Comparison of ENCODE assay signal across 8 cellular contexts in the genomic region with DNA sequence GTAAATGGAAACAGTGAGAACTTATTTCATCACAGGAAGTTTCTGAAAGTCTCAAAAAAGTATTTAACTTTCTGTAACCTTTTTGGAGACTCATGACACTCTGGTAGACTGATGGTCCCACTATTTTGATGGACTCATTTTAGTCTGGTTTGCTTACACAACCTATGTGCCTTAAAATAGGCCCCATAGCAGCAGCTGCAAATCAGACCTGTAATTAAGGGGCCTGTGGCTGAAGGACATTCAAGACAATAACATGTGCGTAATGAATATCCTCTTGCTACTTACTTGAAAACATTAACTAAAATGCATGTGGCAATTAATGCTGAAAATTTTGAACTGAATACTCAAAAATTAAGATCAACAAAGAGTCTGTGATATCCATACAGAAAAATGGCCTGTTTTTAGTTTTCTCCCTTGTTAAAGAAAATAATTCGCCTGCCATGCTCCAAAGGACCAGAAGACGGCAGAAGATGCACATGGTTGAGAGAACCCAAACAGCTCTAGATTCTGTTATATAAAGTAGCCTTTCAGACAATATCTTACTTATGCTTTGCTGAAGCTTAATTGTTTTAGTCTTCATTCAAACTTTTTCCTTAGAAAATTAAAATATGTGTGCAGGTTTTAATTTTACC.
A peak's percentile ranks its signal among the peaks of the same experiment; 100 is the strongest.
DNase-seq lines count a peak whose midpoint lies in the region; ATAC-seq, FAIRE-seq and TF ChIP-seq lines count a peak whose summit lies in the region.

No MANE protein-coding gene starts in this region.

- no peaks in the 10 kb centered on the region for H3K36me3 Mint-ChIP-seq in activated naive CD4-positive, alpha-beta T cell treated with anti-CD3 and anti-CD28 coated beads, Interleukin-2, amount 10 ng/mL, durations not matched to agents 7 days and 5 days

- WGBS in body of pancreas, 2 donors = 63 to 68% methylated on average over 3 of the region's 3 CpGs
- 27% methylated on average over 3 of the region's 3 CpGs for WGBS in HepG2 (ENCODE audit: low lambda C conversion rate)
- 49 to 56% (median 53%) methylated on average over 3 of the region's 3 CpGs for WGBS in psoas muscle, 3 donors

- H3K4me1 Mint-ChIP-seq in activated naive CD4-positive, alpha-beta T cell treated with anti-CD3 and anti-CD28 coated beads, Interleukin-2, amount 10 ng/mL, durations not matched to agents 7 days and 5 days = no peaks in the 10 kb centered on the region

- DNase-seq in AG10803 (ENCODE audit: low read depth) (peak; percentile 52), KBM-7 (peak; percentile 12), body of pancreas (peak in 1 of 4 donors; percentile 9), HepG2 (ENCODE audit: low spot score) (no peak), psoas muscle (no peak)
- no peak for DNase-seq in activated CD8-positive, alpha-beta memory T cell treated with anti-CD3 and anti-CD28 coated beads for 24 hours
- DNase-seq in activated naive CD4-positive, alpha-beta T cell treated with anti-CD3 and anti-CD28 coated beads, Interleukin-2, amount 10 ng/mL, durations not matched to agents 7 days and 5 days = no peak

- TF ChIP-seq POLR2A in body of pancreas (IDR thresholded peaks at IDR 0.05) = no peak
- TF ChIP-seq POLR2A in HepG2 (IDR thresholded peaks at IDR 0.05; ENCODE audit: insufficient read depth in 1 of 2, low read depth in 2 of 2, low read length in 2 of 2) = no peak

- H3K9me3 ChIP-seq in body of pancreas (no peaks in the 10 kb centered on the region), HepG2 (ENCODE audit: low read length) (no peaks in the 10 kb centered on the region), psoas muscle (no peaks in the 10 kb centered on the region)

- H3K27me3 ChIP-seq in body of pancreas (no peaks in the 10 kb centered on the region), HepG2 (ENCODE audit: control insufficient read depth in 1 of 2, insufficient read depth in 2 of 2, low read length in 2 of 2) (no peaks in the 10 kb centered on the region), psoas muscle (ENCODE audit: insufficient read depth in 3 of 3, low read length in 2 of 3) (no peaks in the 10 kb centered on the region)

- H3K4me3 Mint-ChIP-seq in activated naive CD4-positive, alpha-beta T cell treated with anti-CD3 and anti-CD28 coated beads, Interleukin-2, amount 10 ng/mL, durations not matched to agents 7 days and 5 days = no peak overlapping the region

- no peaks in the 10 kb centered on the region for H3K79me2 ChIP-seq in HepG2 (ENCODE audit: insufficient read depth, low read length)

- H3K4me1 ChIP-seq in body of pancreas (no peaks in the 10 kb centered on the region), HepG2 (ENCODE audit: insufficient read depth, low read length) (no peaks in the 10 kb centered on the region), psoas muscle (no peaks in the 10 kb centered on the region)

- no peaks in the 10 kb centered on the region for H3K36me3 ChIP-seq in body of pancreas (replicated peaks in 1 of 2; ENCODE audit: insufficient read depth in 1 of 2, low read depth in 2 of 2)
- no peaks in the 10 kb centered on the region for H3K36me3 ChIP-seq in HepG2 (replicated peaks in 1 of 2; ENCODE audit: control insufficient read depth in 1 of 2, insufficient read depth in 2 of 2, low read length in 2 of 2)
- no peaks in the 10 kb centered on the region for H3K36me3 ChIP-seq in psoas muscle (ENCODE audit: insufficient read depth in 1 of 2, low read depth in 1 of 2)

- TF ChIP-seq RAD21 in HepG2 (CRISPR knock-in tag; IDR thresholded peaks at IDR 0.05) = no peak

- no peak overlapping the region for H2AFZ ChIP-seq in HepG2 (ENCODE audit: low read length)

- no peaks in the 10 kb centered on the region for H4K20me1 ChIP-seq in HepG2 (ENCODE audit: insufficient read depth, low read length)

- POLR2A ChIA-PET in HepG2 (lab: Yijun Ruan, JAX) = no interaction called here

- peaks cover 8% of the 10 kb centered on the region for H3K9me3 Mint-ChIP-seq in activated naive CD4-positive, alpha-beta T cell treated with anti-CD3 and anti-CD28 coated beads, Interleukin-2, amount 10 ng/mL, durations not matched to agents 7 days and 5 days

- no TSS peak for BruUV-seq in HepG2 (replicated peaks; lab: Mats Ljungman, UMichigan)

- no peak for FAIRE-seq in HepG2 (lab: Jason Lieb, UNC)

- H3K4me2 ChIP-seq in HepG2 (ENCODE audit: low read depth, low read length) = no peak overlapping the region

- H3K27ac ChIP-seq in body of pancreas (no peak overlapping the region), HepG2 (ENCODE audit: extremely low read length, insufficient read depth, low read length) (no peak overlapping the region), psoas muscle (no peak overlapping the region)

- TF ChIP-seq EP300 in HepG2 (IDR thresholded peaks at IDR 0.05; ENCODE audit: low read depth in 2 of 2, low read length in 2 of 2) = no peak
- no peak for TF ChIP-seq EP300 in HepG2 (CRISPR knock-in tag; IDR thresholded peaks at IDR 0.05; ENCODE audit: borderline replicate concordance)

- intact Hi-C loops in body of pancreas (cut with DNase I) = no loop called here
- intact Hi-C loops in HepG2 (cut with micrococcal nuclease; ENCODE audit: unreplicated experiment) = loop anchor here (2.0 kb wide), 2 partner anchors 694 to 1470 kb away; no protein-coding TSS in a partner anchor
- intact Hi-C loops in psoas muscle (cut with DNase I) = no loop called here

- H3K27ac Mint-ChIP-seq in activated naive CD4-positive, alpha-beta T cell treated with anti-CD3 and anti-CD28 coated beads, Interleukin-2, amount 10 ng/mL, durations not matched to agents 7 days and 5 days = no peak overlapping the region

- in situ Hi-C loops in KBM-7 (cut with MboI; ENCODE audit: low pct_unique_long_range_greater_than_20kb, low sequenced_read_pairs) (no loop called here), HepG2 (cut with HindIII; ENCODE audit: extremely low pct_ligation_motif_present, low pct_unique_long_range_greater_than_20kb) (loop anchor here (25.0 kb wide), 2 partner anchors 739 to 1464 kb away; no protein-coding TSS in a partner anchor)

- TF ChIP-seq CTCF in AG10803 (conservative IDR thresholded peaks at IDR 0.05; ENCODE audit: low read length) (peak; percentile 82), body of pancreas (IDR thresholded peaks at IDR 0.05) (peak in 4 of 7 experiments; percentile 11 to 37 (median 20)), HepG2 (CRISPR knock-in tag; IDR thresholded peaks at IDR 0.05) (peak; percentile 21; the same call in 1 of the 2 replicates), psoas muscle (IDR thresholded peaks at IDR 0.05) (no peak)

- no peak overlapping the region for H3K4me3 ChIP-seq in AG10803 (ENCODE audit: low read length)
- no peak overlapping the region for H3K4me3 ChIP-seq in body of pancreas
- H3K4me3 ChIP-seq in HepG2 (replicated peaks in 1 of 3; ENCODE audit: insufficient read depth in 1 of 3, low read depth in 2 of 3, low read length in 3 of 3) = no peak overlapping the region
- H3K4me3 ChIP-seq in psoas muscle = no peak overlapping the region

- CTCF ChIA-PET in HepG2 (lab: Yijun Ruan, JAX; ENCODE audit: low intra/inter-chr PET ratio, low total read pairs) = no interaction called here
- CTCF ChIA-PET in activated naive CD4-positive, alpha-beta T cell treated with anti-CD3 and anti-CD28 coated beads, Interleukin-2, amount 10 ng/mL, durations not matched to agents 7 days and 5 days (lab: Charles Lee) = no interaction called here

- no peak for ATAC-seq in body of pancreas
- no peak for ATAC-seq in HepG2
- no peak for ATAC-seq in HG02870 (IDR thresholded peaks at IDR 0.05; ENCODE audit: unreplicated experiment)
- no peak for ATAC-seq in psoas muscle

- no peak overlapping the region for H3K9ac ChIP-seq in HepG2 (ENCODE audit: insufficient read depth, low read depth, low read length)

- H3K27me3 Mint-ChIP-seq in activated naive CD4-positive, alpha-beta T cell treated with anti-CD3 and anti-CD28 coated beads, Interleukin-2, amount 10 ng/mL, durations not matched to agents 7 days and 5 days = no peaks in the 10 kb centered on the region

TF ChIP-seq in HepG2, 621 proteins besides CTCF, POLR2A, EP300 and RAD21:
- TF ChIP-seq RORA (CRISPR knock-in tag; IDR thresholded peaks at IDR 0.05) (no peak), STAG1 (CRISPR knock-in tag; IDR thresholded peaks at IDR 0.05) (peak; percentile 56)

Comparison
In these comparisons a context has a peak if more than half of its experiments do, and no peak if none do; other contexts are left out.
1. DNase-seq: peak in AG10803 (single experiment) and KBM-7 (single experiment); none in HepG2 (single experiment), activated CD8-positive, alpha-beta memory T cell treated with anti-CD3 and anti-CD28 coated beads for 24 hours (single experiment), activated naive CD4-positive, alpha-beta T cell treated with anti-CD3 and anti-CD28 coated beads, Interleukin-2, amount 10 ng/mL, durations not matched to agents 7 days and 5 days (single experiment) and psoas muscle (0 of 2).